ENCODE assay signal across 9 cellular contexts in the genomic region with DNA sequence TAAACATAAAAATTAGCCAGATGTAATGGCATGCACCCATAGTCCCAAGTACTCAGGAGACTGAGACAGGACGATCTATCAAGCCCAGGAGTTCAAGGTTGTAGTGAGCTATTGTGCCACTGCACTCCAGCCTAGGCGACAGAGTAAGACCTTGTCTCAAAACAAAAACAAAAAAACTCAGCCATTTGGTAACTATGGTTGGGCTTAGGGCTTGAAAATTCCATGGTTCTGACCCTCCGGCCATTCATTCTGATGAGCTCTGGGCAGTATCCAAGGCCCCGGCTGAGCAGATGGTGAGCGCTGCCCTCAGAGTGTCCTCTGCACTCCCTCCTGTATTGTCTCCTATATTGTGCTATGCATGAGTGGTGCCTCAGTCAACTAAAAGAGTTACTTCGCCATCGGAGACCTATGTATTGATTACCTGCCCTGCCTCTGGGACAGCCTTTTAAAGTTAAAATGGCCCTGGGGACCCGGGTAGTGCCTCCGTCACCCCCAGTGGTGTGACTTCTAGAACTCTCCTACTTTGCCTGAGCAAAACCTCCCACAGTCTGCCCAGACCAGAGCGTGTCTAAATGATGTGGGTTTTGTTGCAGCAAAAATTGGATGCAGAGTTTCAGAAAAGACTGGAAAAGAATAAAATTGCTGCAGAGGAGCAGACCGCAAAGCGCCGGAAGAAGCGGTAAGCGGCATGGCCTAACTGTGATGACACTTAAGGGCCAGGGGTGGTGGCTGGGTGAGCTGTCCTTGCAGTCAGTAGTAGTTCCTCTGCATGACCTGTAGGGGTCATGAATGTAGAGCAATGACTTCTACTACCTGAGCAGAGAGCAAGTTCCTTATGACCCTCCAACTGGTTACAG. TPM values are rescaled to one million over a fixed set of nuclear protein-coding genes. Genes with fewer than 3 reads are reported as not detected.
DNase-seq lines count a peak whose midpoint lies in the region; ATAC-seq lines count a peak whose summit lies in the region.
"Had no signal": no experiment of that assay in that cellular context is flagged by ENCODE, and none has a peak within 500 bp of the region (broad histone marks: within the 10 kb centered on the region; RNA-seq: fewer than 3 reads in every experiment).

No MANE protein-coding gene starts in this region.

- peaks cover 50% of the 10 kb centered on the region for H3K36me3 Mint-ChIP-seq in activated T-helper 1 cell treated with anti-CD3 and anti-CD28 coated beads, Interleukin-12 subunit alpha, Interleukin-12 subunit beta, Interleukin-2, Interleukin-4 antibody, amounts not matched to agents 30 ng/mL and 10 ng/mL and 1 ng/mL, durations not matched to agents 14 hours and 24 hours and 36 hours (ENCODE audit: low read depth)

- no peaks in the 10 kb centered on the region for H3K4me1 Mint-ChIP-seq in activated T-helper 1 cell treated with anti-CD3 and anti-CD28 coated beads, Interleukin-12 subunit alpha, Interleukin-12 subunit beta, Interleukin-2, Interleukin-4 antibody, amounts not matched to agents 30 ng/mL and 10 ng/mL and 1 ng/mL, durations not matched to agents 14 hours and 24 hours and 36 hours (ENCODE audit: low read depth)

- H3K27me3 Mint-ChIP-seq in activated T-helper 1 cell treated with anti-CD3 and anti-CD28 coated beads, Interleukin-12 subunit alpha, Interleukin-12 subunit beta, Interleukin-2, Interleukin-4 antibody, amounts not matched to agents 30 ng/mL and 10 ng/mL and 1 ng/mL, durations not matched to agents 14 hours and 24 hours and 36 hours (ENCODE audit: insufficient read depth), result no peaks in the 10 kb centered on the region

- in situ Hi-C loops in G401 (cut with HindIII; ENCODE audit: low sequenced_read_pairs), result no loop called here

- peak; percentile 76 for ATAC-seq in GM21423 (IDR thresholded peaks at IDR 0.05; ENCODE audit: unreplicated experiment)

- intact Hi-C loops in activated T-helper 1 cell treated with anti-CD3 and anti-CD28 coated beads, Interleukin-12 subunit alpha, Interleukin-12 subunit beta, Interleukin-2, Interleukin-4 antibody, amounts not matched to agents 30 ng/mL and 10 ng/mL and 1 ng/mL, durations not matched to agents 14 hours and 24 hours and 36 hours (cut with micrococcal nuclease), result loop anchor here (1.0 kb wide), 3 partner anchors 30 to 60 kb away; a partner anchor contains a TSS

- H3K27ac Mint-ChIP-seq in activated T-helper 1 cell treated with anti-CD3 and anti-CD28 coated beads, Interleukin-12 subunit alpha, Interleukin-12 subunit beta, Interleukin-2, Interleukin-4 antibody, amounts not matched to agents 30 ng/mL and 10 ng/mL and 1 ng/mL, durations not matched to agents 14 hours and 24 hours and 36 hours, result no peak overlapping the region

- H3K9me3 Mint-ChIP-seq in activated T-helper 1 cell treated with anti-CD3 and anti-CD28 coated beads, Interleukin-12 subunit alpha, Interleukin-12 subunit beta, Interleukin-2, Interleukin-4 antibody, amounts not matched to agents 30 ng/mL and 10 ng/mL and 1 ng/mL, durations not matched to agents 14 hours and 24 hours and 36 hours, result no peaks in the 10 kb centered on the region

- DNase-seq in G401 (ENCODE audit: low spot score), result peak; percentile 77
- DNase-seq in HK-2 (ENCODE audit: unreplicated experiment), result peak; percentile 52
- DNase-seq in NOMO-1 treated with DMSO at 0.1 percent for 48 hours (lab: John Stamatoyannopoulos, UW; ENCODE audit: unreplicated experiment), result peak; percentile 99
- peak; percentile 27 for DNase-seq in activated T-helper 1 cell treated with anti-CD3 and anti-CD28 coated beads, Interleukin-12 subunit alpha, Interleukin-12 subunit beta, Interleukin-2, Interleukin-4 antibody, amounts not matched to agents 30 ng/mL and 10 ng/mL and 1 ng/mL, durations not matched to agents 14 hours and 24 hours and 36 hours (ENCODE audit: low spot score)
- DNase-seq in germinal center (ENCODE audit: low spot score), result peak; percentile 75
- peak; percentile 50 for DNase-seq in retina
- no peak for DNase-seq in dedifferentiated amniotic fluid mesenchymal stem cell (ENCODE audit: extremely low spot score)

- H3K4me3 Mint-ChIP-seq in activated T-helper 1 cell treated with anti-CD3 and anti-CD28 coated beads, Interleukin-12 subunit alpha, Interleukin-12 subunit beta, Interleukin-2, Interleukin-4 antibody, amounts not matched to agents 30 ng/mL and 10 ng/mL and 1 ng/mL, durations not matched to agents 14 hours and 24 hours and 36 hours, result no peak overlapping the region

RNA-seq across cellular contexts. Expression of a gene that starts 8.1 kb away (rescaled TPM):
- 25.2 and 25.9 TPM in 2 replicates for total RNA-seq in G401 (2014; rRNA removed; shearing (Covaris generic))
- 25.7 and 28.3 TPM in 2 replicates for total RNA-seq in activated T-helper 1 cell treated with anti-CD3 and anti-CD28 coated beads, Interleukin-12 subunit alpha, Interleukin-12 subunit beta, Interleukin-2, Interleukin-4 antibody, amounts not matched to agents 30 ng/mL and 10 ng/mL and 1 ng/mL, durations not matched to agents 14 hours and 24 hours and 36 hours

RNA-seq across cellular contexts. Expression of a gene that starts 29.1 kb away (rescaled TPM):
- 106 and 147 TPM in 2 replicates for total RNA-seq in G401 (2014; rRNA removed; shearing (Covaris generic))
- total RNA-seq in activated T-helper 1 cell treated with anti-CD3 and anti-CD28 coated beads, Interleukin-12 subunit alpha, Interleukin-12 subunit beta, Interleukin-2, Interleukin-4 antibody, amounts not matched to agents 30 ng/mL and 10 ng/mL and 1 ng/mL, durations not matched to agents 14 hours and 24 hours and 36 hours, result 55.2 and 59.9 TPM in 2 replicates

RNA-seq across cellular contexts. Expression of a gene that starts 48.0 kb away (rescaled TPM):
- not detected in 2 replicates for total RNA-seq in G401 (2014; rRNA removed; shearing (Covaris generic))
- total RNA-seq in activated T-helper 1 cell treated with anti-CD3 and anti-CD28 coated beads, Interleukin-12 subunit alpha, Interleukin-12 subunit beta, Interleukin-2, Interleukin-4 antibody, amounts not matched to agents 30 ng/mL and 10 ng/mL and 1 ng/mL, durations not matched to agents 14 hours and 24 hours and 36 hours, result not detected in 2 replicates
- total RNA-seq: subcutaneous adipose tissue had no signal
